Comparison of ENCODE assay signal across 8 cellular contexts in the genomic region with DNA sequence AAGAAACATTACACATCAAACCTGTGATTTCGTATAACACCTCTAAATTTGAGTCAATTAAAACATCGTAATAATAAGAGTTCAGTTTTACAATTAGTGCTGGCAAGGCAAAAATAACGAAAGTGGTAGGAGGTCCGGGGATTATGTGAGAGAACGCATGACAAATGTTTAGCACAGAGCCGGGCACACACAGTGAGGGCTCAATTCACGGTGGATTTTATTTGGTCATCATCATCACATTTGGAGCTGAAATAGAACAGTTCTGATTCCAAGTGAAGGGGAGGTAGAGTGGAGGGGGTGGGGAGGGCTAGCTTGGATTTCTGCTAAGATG. TPM values are rescaled to one million over a fixed set of nuclear protein-coding genes. Genes with fewer than 3 reads are reported as not detected.
A peak's percentile ranks its signal among the peaks of the same experiment; 100 is the strongest.
DNase-seq lines count a peak whose midpoint lies in the region; ATAC-seq lines count a peak whose summit lies in the region.

No MANE protein-coding gene starts in this region.

- intact Hi-C loops in activated T-helper 1 cell treated with anti-CD3 and anti-CD28 coated beads, Interleukin-12 subunit alpha, Interleukin-12 subunit beta, Interleukin-2, Interleukin-4 antibody, amounts not matched to agents 30 ng/mL and 10 ng/mL and 1 ng/mL, durations not matched to agents 14 hours and 24 hours and 36 hours (cut with micrococcal nuclease): loop anchor here (2.0 kb wide), 1 partner anchor 1968 kb away; a partner anchor contains a TSS

- H3K27me3 Mint-ChIP-seq in T-helper 2 cell treated with Interferon-gamma antibody and Interleukin-4, amounts not matched to agents 5 μg/mL and 100 μg/mL, for 36 hours (ENCODE audit: low read depth): peaks cover 8% of the 10 kb centered on the region
- peaks cover 14% of the 10 kb centered on the region for H3K27me3 Mint-ChIP-seq in activated T-helper 1 cell treated with anti-CD3 and anti-CD28 coated beads, Interleukin-12 subunit alpha, Interleukin-12 subunit beta, Interleukin-2, Interleukin-4 antibody, amounts not matched to agents 30 ng/mL and 10 ng/mL and 1 ng/mL, durations not matched to agents 14 hours and 24 hours and 36 hours (ENCODE audit: insufficient read depth)

- peak overlapping the region; percentile 80 for H3K4me3 ChIP-seq in iPS-18c (ENCODE audit: insufficient read depth, low read depth, low read length)
- H3K4me3 ChIP-seq in stomach smooth muscle (ENCODE audit: low read length in 2 of 2): peak overlapping the region; percentile 75 to 81

- no peaks in the 10 kb centered on the region for H3K27me3 ChIP-seq in stomach smooth muscle (ENCODE audit: control insufficient read depth in 1 of 2, insufficient read depth in 2 of 2, low read length in 2 of 2)

- H3K9ac ChIP-seq in stomach smooth muscle (ENCODE audit: low read length in 2 of 2): peak overlapping the region; percentile 55 to 67

- no peaks in the 10 kb centered on the region for H3K9me3 Mint-ChIP-seq in T-helper 2 cell treated with Interferon-gamma antibody and Interleukin-4, amounts not matched to agents 5 μg/mL and 100 μg/mL, for 36 hours
- no peaks in the 10 kb centered on the region for H3K9me3 Mint-ChIP-seq in activated T-helper 1 cell treated with anti-CD3 and anti-CD28 coated beads, Interleukin-12 subunit alpha, Interleukin-12 subunit beta, Interleukin-2, Interleukin-4 antibody, amounts not matched to agents 30 ng/mL and 10 ng/mL and 1 ng/mL, durations not matched to agents 14 hours and 24 hours and 36 hours

- H3K4me1 Mint-ChIP-seq in T-helper 2 cell treated with Interferon-gamma antibody and Interleukin-4, amounts not matched to agents 5 μg/mL and 100 μg/mL, for 36 hours (ENCODE audit: low read depth): peaks cover 8% of the 10 kb centered on the region
- H3K4me1 Mint-ChIP-seq in activated T-helper 1 cell treated with anti-CD3 and anti-CD28 coated beads, Interleukin-12 subunit alpha, Interleukin-12 subunit beta, Interleukin-2, Interleukin-4 antibody, amounts not matched to agents 30 ng/mL and 10 ng/mL and 1 ng/mL, durations not matched to agents 14 hours and 24 hours and 36 hours (ENCODE audit: low read depth): peaks cover 12% of the 10 kb centered on the region

- peaks cover 15% of the 10 kb centered on the region for H3K4me1 ChIP-seq in stomach smooth muscle (ENCODE audit: control insufficient read depth, insufficient read depth, low read length)

- no peaks in the 10 kb centered on the region for H3K36me3 ChIP-seq in stomach smooth muscle (ENCODE audit: control insufficient read depth in 2 of 2, insufficient read depth in 2 of 2, low read length in 2 of 2)

- H3K36me3 Mint-ChIP-seq in T-helper 2 cell treated with Interferon-gamma antibody and Interleukin-4, amounts not matched to agents 5 μg/mL and 100 μg/mL, for 36 hours (ENCODE audit: low read depth): no peaks in the 10 kb centered on the region
- no peaks in the 10 kb centered on the region for H3K36me3 Mint-ChIP-seq in activated T-helper 1 cell treated with anti-CD3 and anti-CD28 coated beads, Interleukin-12 subunit alpha, Interleukin-12 subunit beta, Interleukin-2, Interleukin-4 antibody, amounts not matched to agents 30 ng/mL and 10 ng/mL and 1 ng/mL, durations not matched to agents 14 hours and 24 hours and 36 hours (ENCODE audit: low read depth)

- peak overlapping the region; percentile 46 for H3K27ac ChIP-seq in stomach smooth muscle (ENCODE audit: low read length)

- no peak for ATAC-seq in GM21529 (IDR thresholded peaks at IDR 0.05; ENCODE audit: unreplicated experiment)

- DNase-seq in T-helper 2 cell treated with Interferon-gamma antibody and Interleukin-4, amounts not matched to agents 5 μg/mL and 100 μg/mL, for 36 hours (ENCODE audit: low spot score): no peak
- DNase-seq in T-helper 2 cell: no peak
- DNase-seq in activated T-helper 1 cell treated with anti-CD3 and anti-CD28 coated beads, Interleukin-12 subunit alpha, Interleukin-12 subunit beta, Interleukin-2, Interleukin-4 antibody, amounts not matched to agents 30 ng/mL and 10 ng/mL and 1 ng/mL, durations not matched to agents 14 hours and 24 hours and 36 hours (ENCODE audit: low spot score): no peak
- DNase-seq in HCEC 1CT: no peak
- DNase-seq in NCI-H187 (lab: John Stamatoyannopoulos, UW): no peak

- peak overlapping the region; percentile 16 for H3K27ac Mint-ChIP-seq in T-helper 2 cell treated with Interferon-gamma antibody and Interleukin-4, amounts not matched to agents 5 μg/mL and 100 μg/mL, for 36 hours
- peak overlapping the region; percentile 70 for H3K27ac Mint-ChIP-seq in activated T-helper 1 cell treated with anti-CD3 and anti-CD28 coated beads, Interleukin-12 subunit alpha, Interleukin-12 subunit beta, Interleukin-2, Interleukin-4 antibody, amounts not matched to agents 30 ng/mL and 10 ng/mL and 1 ng/mL, durations not matched to agents 14 hours and 24 hours and 36 hours

- H3K4me3 Mint-ChIP-seq in T-helper 2 cell treated with Interferon-gamma antibody and Interleukin-4, amounts not matched to agents 5 μg/mL and 100 μg/mL, for 36 hours: peak overlapping the region; percentile 88
- H3K4me3 Mint-ChIP-seq in activated T-helper 1 cell treated with anti-CD3 and anti-CD28 coated beads, Interleukin-12 subunit alpha, Interleukin-12 subunit beta, Interleukin-2, Interleukin-4 antibody, amounts not matched to agents 30 ng/mL and 10 ng/mL and 1 ng/mL, durations not matched to agents 14 hours and 24 hours and 36 hours: peak overlapping the region; percentile 89

- H3K9me3 ChIP-seq in iPS-18c (ENCODE audit: control insufficient read depth, insufficient read depth, low read length) (no peaks in the 10 kb centered on the region), stomach smooth muscle (ENCODE audit: control insufficient read depth in 2 of 2, low read length in 2 of 2) (no peaks in the 10 kb centered on the region)

RNA-seq across cellular contexts. Expression of a gene that starts 20.0 kb away (rescaled TPM):
- 416 and 426 TPM in 2 replicates for total RNA-seq in activated T-helper 1 cell treated with anti-CD3 and anti-CD28 coated beads, Interleukin-12 subunit alpha, Interleukin-12 subunit beta, Interleukin-2, Interleukin-4 antibody, amounts not matched to agents 30 ng/mL and 10 ng/mL and 1 ng/mL, durations not matched to agents 14 hours and 24 hours and 36 hours
